ENCODE assay signal across 8 cellular contexts in genomic region chr19:48965033-48965805, GRCh38. TPM values are rescaled to one million over a fixed set of nuclear protein-coding genes. Genes with fewer than 3 reads are reported as not detected.
DNase-seq lines count a peak whose midpoint lies in the region; ATAC-seq and TF ChIP-seq lines count a peak whose summit lies in the region.

TSS of gene FTL (plus strand) at chr19:48965309. CDS start at chr19:48965508, 199 bp downstream.

- peak; percentile 90 for DNase-seq in DMS153 treated with DMSO at 0.1 percent for 48 hours (lab: John Stamatoyannopoulos, UW; ENCODE audit: unreplicated experiment)
- DNase-seq in KG1 (lab: John Stamatoyannopoulos, UW): peak; percentile 92
- peak; percentile 98 to 99 (median 98) for DNase-seq in Peyer's patch
- peak; percentile 76 for DNase-seq in activated T-cell treated with anti-CD3 and anti-CD28 coated beads, Interleukin-2, amount 50 U/mL, for 4 hours
- DNase-seq in erythroblast (lab: John Stamatoyannopoulos, UW): peak; percentile 97 to 99
- peak; percentile 73 to 74 for DNase-seq in stimulated activated CD8-positive, alpha-beta memory T cell treated with anti-CD3 and anti-CD28 coated beads, Interleukin-7, amount 100 ng/mL, for 1 hour (ENCODE audit: low read depth in 2 of 2)

- H3K9me3 ChIP-seq in Peyer's patch (no peaks in the 10 kb centered on the region), muscle layer of colon (ENCODE audit: low read length) (no peaks in the 10 kb centered on the region)

- peak within 1 kb of the TSS; percentile 100 for H3K4me3 Mint-ChIP-seq in activated T-cell treated with anti-CD3 and anti-CD28 coated beads, Interleukin-2, amount 50 U/mL, for 4 hours

- peak in 1 of 6 experiments; percentile 21 for TF ChIP-seq CTCF in Peyer's patch (IDR thresholded peaks at IDR 0.05)

- peak; percentile 44 for ATAC-seq in GM21717 (IDR thresholded peaks at IDR 0.05; ENCODE audit: unreplicated experiment)
- peak; percentile 82 to 83 for ATAC-seq in activated T-cell treated with anti-CD3 and anti-CD28 coated beads, Interleukin-2, amount 50 U/mL, for 4 hours

- peak within 1 kb of the TSS; percentile 93 for H3K9ac ChIP-seq in muscle layer of colon (ENCODE audit: low read length)

- H3K36me3 ChIP-seq in Peyer's patch: peaks cover 0 to 34% (median 0%) of the 10 kb centered on the region in 3 donors
- peaks cover 28% of the 10 kb centered on the region for H3K36me3 ChIP-seq in muscle layer of colon (ENCODE audit: insufficient read depth, low read length)

- H3K9me3 Mint-ChIP-seq in activated T-cell treated with anti-CD3 and anti-CD28 coated beads, Interleukin-2, amount 50 U/mL, for 4 hours: no peaks in the 10 kb centered on the region

- H3K4me1 ChIP-seq in Peyer's patch: peaks cover 0 to 48% (median 30%) of the 10 kb centered on the region in 4 donors
- H3K4me1 ChIP-seq in muscle layer of colon (ENCODE audit: insufficient read depth, low read length): peaks cover 42% of the 10 kb centered on the region

- H3K27me3 ChIP-seq in Peyer's patch (no peaks in the 10 kb centered on the region), muscle layer of colon (ENCODE audit: control insufficient read depth in 1 of 2, insufficient read depth in 2 of 2, low read length in 2 of 2) (no peaks in the 10 kb centered on the region)

- H3K4me1 Mint-ChIP-seq in activated T-cell treated with anti-CD3 and anti-CD28 coated beads, Interleukin-2, amount 50 U/mL, for 4 hours (ENCODE audit: low read depth): peaks cover 52% of the 10 kb centered on the region

- H3K27ac ChIP-seq in Peyer's patch: peak within 1 kb of the TSS; percentile 80 to 96 (median 96)
- H3K27ac ChIP-seq in muscle layer of colon (ENCODE audit: low read depth, low read length): peak within 1 kb of the TSS; percentile 92

- H3K4me3 ChIP-seq in Peyer's patch: peak within 1 kb of the TSS; percentile 58 to 91 (median 74)
- peak within 1 kb of the TSS; percentile 84 to 99 for H3K4me3 ChIP-seq in muscle layer of colon (ENCODE audit: low read depth in 1 of 2, low read length in 2 of 2)

- H3K27me3 Mint-ChIP-seq in activated T-cell treated with anti-CD3 and anti-CD28 coated beads, Interleukin-2, amount 50 U/mL, for 4 hours (ENCODE audit: low read depth): no peaks in the 10 kb centered on the region

- peaks cover 19% of the 10 kb centered on the region for H3K36me3 Mint-ChIP-seq in activated T-cell treated with anti-CD3 and anti-CD28 coated beads, Interleukin-2, amount 50 U/mL, for 4 hours (ENCODE audit: insufficient read depth)

- TF ChIP-seq POLR2A in Peyer's patch (IDR thresholded peaks at IDR 0.05) (peak; percentile 100), erythroblast (IDR thresholded peaks at IDR 0.05; ENCODE audit: low read length) (peak; percentile 99)

RNA-seq across cellular contexts. Expression of gene FTL, which starts in this region (rescaled TPM):
- 1,000 to 10,000 TPM; 5,249 to 9,852 (median 6,180) TPM for total RNA-seq in Peyer's patch
- total RNA-seq in activated T-cell treated with anti-CD3 and anti-CD28 coated beads, Interleukin-2, amount 50 U/mL, for 4 hours: 1,000 to 10,000 TPM in 2 of 3 donors, 100 to 1,000 TPM in 1; 996 to 1,080 (median 1,001) TPM

Comparison
In these comparisons a context has a peak if more than half of its experiments do, and no peak if none do; other contexts are left out.
1. Peak in every context shown above with its lines: DNase-seq, ATAC-seq, H3K4me3 ChIP-seq and H3K27ac ChIP-seq.
2. RNA of gene FTL (total RNA-seq): 5,249 to 9,852 TPM in Peyer's patch; 996 to 1,080 TPM in activated T-cell treated with anti-CD3 and anti-CD28 coated beads, Interleukin-2, amount 50 U/mL, for 4 hours; every median in the first group is over 4 times any median in the second.